ENCODE assay signal across 9 cellular contexts in the genomic region with DNA sequence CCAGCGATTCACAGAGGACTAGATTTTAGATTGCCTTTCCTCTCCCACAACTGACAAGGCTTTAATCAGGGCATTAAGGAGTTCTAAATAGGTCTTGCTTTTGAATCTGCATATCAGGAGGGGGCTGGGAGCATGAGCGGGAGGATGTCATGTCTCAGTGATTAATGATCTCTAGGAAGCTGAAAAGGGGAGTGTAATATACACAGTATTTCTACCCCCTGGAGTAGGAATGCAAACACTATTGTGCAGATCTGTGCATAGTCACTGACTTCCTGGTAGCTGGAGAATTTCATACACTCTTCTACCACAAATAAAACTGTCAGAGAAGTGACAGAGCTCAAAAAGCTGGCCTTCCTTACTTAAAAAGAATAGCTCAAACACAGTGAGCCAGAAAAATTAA.
DNase-seq lines count a peak whose midpoint lies in the region; ATAC-seq and TF ChIP-seq lines count a peak whose summit lies in the region.
"Had no signal": no experiment of that assay in that cellular context is flagged by ENCODE, and none has a peak within 500 bp of the region (broad histone marks: within the 10 kb centered on the region; RNA-seq: fewer than 3 reads in every experiment).

No MANE protein-coding gene starts in this region.

- peak overlapping the region; percentile 12; the same call in 1 of the 2 replicates for H2AFZ ChIP-seq in GM23248

- DNase-seq in GM23248 (peak; percentile 34), NCI-H82 treated with DMSO at 0.1 percent for 48 hours (lab: John Stamatoyannopoulos, UW; ENCODE audit: unreplicated experiment) (peak; percentile 24), fibroblast of peridontal ligament (ENCODE audit: extremely low read depth) (peak; percentile 38), putamen (ENCODE audit: low spot score) (peak; percentile 24), GM20000 (ENCODE audit: low spot score) (no peak), NCI-H2227 (lab: John Stamatoyannopoulos, UW; ENCODE audit: unreplicated experiment) (no peak)
- no peak for DNase-seq in activated naive CD4-positive, alpha-beta T cell (lab: John Stamatoyannopoulos, UW)
- DNase-seq: esophagus squamous epithelium had no signal

- H3K9me3 ChIP-seq in GM23248 (ENCODE audit: low read depth): no peaks in the 10 kb centered on the region
- H3K9me3 ChIP-seq: esophagus squamous epithelium had no signal

- peak overlapping the region; percentile 5 for H3K4me2 ChIP-seq in GM23248 (ENCODE audit: unreplicated experiment)

- H3K4me3 ChIP-seq in GM23248: no peak overlapping the region
- H3K4me3 ChIP-seq: esophagus squamous epithelium had no signal

- ATAC-seq in HG02759 (IDR thresholded peaks at IDR 0.05; ENCODE audit: unreplicated experiment): no peak

- WGBS in GM23248 (ENCODE audit: low coverage in 1 of 2, low lambda C conversion rate in 2 of 2, missing lambda C conversion rate in 2 of 2), 2 experiments: 52 to 60% methylated on average over 2 of the region's 2 CpGs

- TF ChIP-seq CTCF in GM20000 (IDR thresholded peaks at IDR 0.05; ENCODE audit: extremely low read depth, missing control alignments): no peak

- no peaks in the 10 kb centered on the region for H3K9me2 ChIP-seq in GM23248 (ENCODE audit: insufficient read depth)

- H3K9ac ChIP-seq in GM23248: peak overlapping the region; percentile 26; the same call in 1 of the 2 replicates

- peak overlapping the region; percentile 13; the same call in 1 of the 2 replicates for H3K27ac ChIP-seq in GM23248
- H3K27ac ChIP-seq: esophagus squamous epithelium had no signal

- H3K36me3 ChIP-seq in GM23248 (ENCODE audit: low read depth): peaks cover 9% of the 10 kb centered on the region

- H3K79me2 ChIP-seq in GM23248 (ENCODE audit: insufficient read depth): no peaks in the 10 kb centered on the region

- no peaks in the 10 kb centered on the region for H4K20me1 ChIP-seq in GM23248 (ENCODE audit: insufficient read depth)

- H3K27me3 ChIP-seq in GM23248 (replicated peaks; ENCODE audit: insufficient read depth): no peaks in the 10 kb centered on the region
- H3K27me3 ChIP-seq: esophagus squamous epithelium had no signal

- in situ Hi-C loops in GM23248 (cut with MboI): loop anchor here (25.0 kb wide), 1 partner anchor 453 kb away; no protein-coding TSS in a partner anchor

- H3F3A ChIP-seq in GM23248 (ENCODE audit: insufficient read depth): peaks cover 19% of the 10 kb centered on the region

- H3K4me1 ChIP-seq in GM23248 (ENCODE audit: insufficient read depth): peaks cover 20% of the 10 kb centered on the region

Comparison
In these comparisons a context has a peak if more than half of its experiments do, and no peak if none do; other contexts are left out.
1. DNase-seq: peak in GM23248 (single experiment), NCI-H82 treated with DMSO at 0.1 percent for 48 hours (single experiment), fibroblast of peridontal ligament (single experiment) and putamen (single experiment); none in activated naive CD4-positive, alpha-beta T cell (0 of 4), GM20000 (single experiment) and NCI-H2227 (single experiment).